9 cellular contexts compared by ENCODE assay signal in genomic region chr12:26318661-26319068, GRCh38.
DNase-seq lines count a peak whose midpoint lies in the region; ATAC-seq and TF ChIP-seq lines count a peak whose summit lies in the region.
"Had no signal": no experiment of that assay in that cellular context is flagged by ENCODE, and none has a peak within 500 bp of the region (broad histone marks: within the 10 kb centered on the region; RNA-seq: fewer than 3 reads in every experiment).

No MANE protein-coding gene starts in this region.

- in situ Hi-C loops in transverse colon (cut with MboI; ENCODE audit: low pct_ligation_motif_present in 1 of 4, low pct_unique_long_range_greater_than_20kb in 1 of 4, low sequenced_read_pairs in 3 of 4): no loop called here

- TF ChIP-seq EP300 in transverse colon (IDR thresholded peaks at IDR 0.05; ENCODE audit: low read depth): no peak

- H3K4me1 ChIP-seq in SJCRH30 (peaks cover 18% of the 10 kb centered on the region), transverse colon (peaks cover 0 to 4% (median 0%) of the 10 kb centered on the region in 4 donors)

- H3K27me3 Mint-ChIP-seq in activated CD8-positive, alpha-beta T cell treated with anti-CD3 and anti-CD28 coated beads for 36 hours: peaks cover 4% of the 10 kb centered on the region
- peaks cover 7% of the 10 kb centered on the region for H3K27me3 Mint-ChIP-seq in activated CD8-positive, alpha-beta T cell treated with anti-CD3 and anti-CD28 coated beads, Interleukin-2, amount 10 ng/mL, durations not matched to agents 7 days and 5 days (ENCODE audit: low read depth)
- peaks cover 21% of the 10 kb centered on the region for H3K27me3 Mint-ChIP-seq in activated T-helper 2 cell treated with anti-CD3 and anti-CD28 coated beads, Interferon-gamma antibody, Interleukin-2, Interleukin-4, amounts not matched to agents 10 μg/mL and 5 μg/mL and 100 μg/mL, durations not matched to agents 14 hours and 24 hours and 36 hours (ENCODE audit: low read depth)

- intact Hi-C loops in activated CD8-positive, alpha-beta T cell treated with anti-CD3 and anti-CD28 coated beads for 36 hours (cut with micrococcal nuclease): no loop called here
- intact Hi-C loops in left cardiac atrium (cut with DNase I) (no loop called here), transverse colon (cut with DNase I; ENCODE audit: low total_unique reads) (no loop called here)
- intact Hi-C loops in activated T-helper 2 cell treated with anti-CD3 and anti-CD28 coated beads, Interferon-gamma antibody, Interleukin-2, Interleukin-4, amounts not matched to agents 10 μg/mL and 5 μg/mL and 100 μg/mL, durations not matched to agents 14 hours and 24 hours and 36 hours (cut with micrococcal nuclease): loop anchor here (1.0 kb wide), 1 partner anchor 44 kb away; no protein-coding TSS in a partner anchor

- H3K4me3 Mint-ChIP-seq in activated CD8-positive, alpha-beta T cell treated with anti-CD3 and anti-CD28 coated beads for 36 hours: no peak overlapping the region
- no peak overlapping the region for H3K4me3 Mint-ChIP-seq in activated CD8-positive, alpha-beta T cell treated with anti-CD3 and anti-CD28 coated beads, Interleukin-2, amount 10 ng/mL, durations not matched to agents 7 days and 5 days
- H3K4me3 Mint-ChIP-seq in activated T-helper 2 cell treated with anti-CD3 and anti-CD28 coated beads, Interferon-gamma antibody, Interleukin-2, Interleukin-4, amounts not matched to agents 10 μg/mL and 5 μg/mL and 100 μg/mL, durations not matched to agents 14 hours and 24 hours and 36 hours (ENCODE audit: low read depth): no peak overlapping the region
- H3K4me3 Mint-ChIP-seq: activated naive CD4-positive, alpha-beta T cell treated with anti-CD3 and anti-CD28 coated beads, Interleukin-2, amount 50 U/mL, for 24 hours had no signal

- TF ChIP-seq POLR2A in transverse colon (IDR thresholded peaks at IDR 0.05): no peak

- H3K27ac ChIP-seq in SJCRH30 (peak overlapping the region; percentile 31; the same call in 1 of the 2 replicates), transverse colon (peak overlapping the region in 1 of 4 donors; percentile 4)

- ATAC-seq in activated CD8-positive, alpha-beta T cell treated with anti-CD3 and anti-CD28 coated beads for 36 hours: peak; percentile 30
- ATAC-seq in activated CD8-positive, alpha-beta T cell treated with anti-CD3 and anti-CD28 coated beads, Interleukin-2, amount 10 ng/mL, durations not matched to agents 7 days and 5 days: no peak
- peak; percentile 96 for ATAC-seq in HG02943 (IDR thresholded peaks at IDR 0.05; ENCODE audit: low read depth, unreplicated experiment)
- ATAC-seq in left cardiac atrium: peak; percentile 92 to 95

- no peaks in the 10 kb centered on the region for H3K27me3 ChIP-seq in SJCRH30
- no peaks in the 10 kb centered on the region for H3K27me3 ChIP-seq in transverse colon

- H3K36me3 ChIP-seq in SJCRH30: no peaks in the 10 kb centered on the region
- H3K36me3 ChIP-seq in transverse colon: no peaks in the 10 kb centered on the region

- no peaks in the 10 kb centered on the region; the same call in 1 of the 2 replicates for H3K9me3 ChIP-seq in SJCRH30 (replicated peaks)
- H3K9me3 ChIP-seq in transverse colon: peaks cover 0 to 5% of the 10 kb centered on the region in 2 donors

- peak; percentile 17 for DNase-seq in activated CD8-positive, alpha-beta T cell treated with anti-CD3 and anti-CD28 coated beads for 36 hours
- no peak for DNase-seq in activated CD8-positive, alpha-beta T cell treated with anti-CD3 and anti-CD28 coated beads, Interleukin-2, amount 10 ng/mL, durations not matched to agents 7 days and 5 days
- DNase-seq in SJCRH30 (peak; percentile 73 to 76), left cardiac atrium (peak; percentile 40), transverse colon (peak; percentile 37), NCI-H1417 treated with DMSO at 0.1 percent for 48 hours (lab: John Stamatoyannopoulos, UW) (no peak)
- DNase-seq in activated T-helper 2 cell treated with anti-CD3 and anti-CD28 coated beads, Interferon-gamma antibody, Interleukin-2, Interleukin-4, amounts not matched to agents 10 μg/mL and 5 μg/mL and 100 μg/mL, durations not matched to agents 14 hours and 24 hours and 36 hours (ENCODE audit: low spot score): no peak

- POLR2A ChIA-PET in activated CD8-positive, alpha-beta T cell treated with anti-CD3 and anti-CD28 coated beads for 36 hours (lab: Charles Lee): no interaction called here
- POLR2A ChIA-PET in activated CD8-positive, alpha-beta T cell treated with anti-CD3 and anti-CD28 coated beads, Interleukin-2, amount 10 ng/mL, durations not matched to agents 7 days and 5 days (lab: Charles Lee): no interaction called here

- TF ChIP-seq CTCF in activated CD8-positive, alpha-beta T cell treated with anti-CD3 and anti-CD28 coated beads for 36 hours (IDR thresholded peaks at IDR 0.05): no peak
- TF ChIP-seq CTCF in transverse colon (IDR thresholded peaks at IDR 0.05): no peak

- peaks cover 2% of the 10 kb centered on the region for H3K36me3 Mint-ChIP-seq in activated CD8-positive, alpha-beta T cell treated with anti-CD3 and anti-CD28 coated beads for 36 hours (ENCODE audit: low read depth)
- no peaks in the 10 kb centered on the region for H3K36me3 Mint-ChIP-seq in activated CD8-positive, alpha-beta T cell treated with anti-CD3 and anti-CD28 coated beads, Interleukin-2, amount 10 ng/mL, durations not matched to agents 7 days and 5 days (ENCODE audit: low read depth)
- H3K36me3 Mint-ChIP-seq in activated T-helper 2 cell treated with anti-CD3 and anti-CD28 coated beads, Interferon-gamma antibody, Interleukin-2, Interleukin-4, amounts not matched to agents 10 μg/mL and 5 μg/mL and 100 μg/mL, durations not matched to agents 14 hours and 24 hours and 36 hours (ENCODE audit: low read depth): no peaks in the 10 kb centered on the region

- H3K4me1 Mint-ChIP-seq in activated CD8-positive, alpha-beta T cell treated with anti-CD3 and anti-CD28 coated beads for 36 hours (ENCODE audit: low read depth): peaks cover 7% of the 10 kb centered on the region
- H3K4me1 Mint-ChIP-seq in activated CD8-positive, alpha-beta T cell treated with anti-CD3 and anti-CD28 coated beads, Interleukin-2, amount 10 ng/mL, durations not matched to agents 7 days and 5 days (ENCODE audit: low read depth): no peaks in the 10 kb centered on the region
- H3K4me1 Mint-ChIP-seq in activated T-helper 2 cell treated with anti-CD3 and anti-CD28 coated beads, Interferon-gamma antibody, Interleukin-2, Interleukin-4, amounts not matched to agents 10 μg/mL and 5 μg/mL and 100 μg/mL, durations not matched to agents 14 hours and 24 hours and 36 hours (ENCODE audit: low read depth): peaks cover 8% of the 10 kb centered on the region
- H3K4me1 Mint-ChIP-seq: activated naive CD4-positive, alpha-beta T cell treated with anti-CD3 and anti-CD28 coated beads, Interleukin-2, amount 50 U/mL, for 24 hours had no signal

- H3K4me3 ChIP-seq in SJCRH30 (no peak overlapping the region), transverse colon (no peak overlapping the region)

- no peak overlapping the region for H3K27ac Mint-ChIP-seq in activated CD8-positive, alpha-beta T cell treated with anti-CD3 and anti-CD28 coated beads for 36 hours
- H3K27ac Mint-ChIP-seq in activated CD8-positive, alpha-beta T cell treated with anti-CD3 and anti-CD28 coated beads, Interleukin-2, amount 10 ng/mL, durations not matched to agents 7 days and 5 days: no peak overlapping the region
- no peak overlapping the region for H3K27ac Mint-ChIP-seq in activated T-helper 2 cell treated with anti-CD3 and anti-CD28 coated beads, Interferon-gamma antibody, Interleukin-2, Interleukin-4, amounts not matched to agents 10 μg/mL and 5 μg/mL and 100 μg/mL, durations not matched to agents 14 hours and 24 hours and 36 hours

- CTCF ChIA-PET in activated CD8-positive, alpha-beta T cell treated with anti-CD3 and anti-CD28 coated beads for 36 hours (lab: Charles Lee): no interaction called here
- CTCF ChIA-PET in activated CD8-positive, alpha-beta T cell treated with anti-CD3 and anti-CD28 coated beads, Interleukin-2, amount 10 ng/mL, durations not matched to agents 7 days and 5 days (lab: Charles Lee): interaction anchor here (1.1 kb wide), 1 partner anchor 24 kb away, joined by 3 read pairs; no protein-coding TSS in a partner anchor

- H3K9me3 Mint-ChIP-seq in activated CD8-positive, alpha-beta T cell treated with anti-CD3 and anti-CD28 coated beads for 36 hours: peaks cover 7% of the 10 kb centered on the region
- H3K9me3 Mint-ChIP-seq in activated CD8-positive, alpha-beta T cell treated with anti-CD3 and anti-CD28 coated beads, Interleukin-2, amount 10 ng/mL, durations not matched to agents 7 days and 5 days (ENCODE audit: insufficient read depth): peaks cover under 1% of the 10 kb centered on the region
- H3K9me3 Mint-ChIP-seq in activated T-helper 2 cell treated with anti-CD3 and anti-CD28 coated beads, Interferon-gamma antibody, Interleukin-2, Interleukin-4, amounts not matched to agents 10 μg/mL and 5 μg/mL and 100 μg/mL, durations not matched to agents 14 hours and 24 hours and 36 hours: peaks cover 4% of the 10 kb centered on the region

- WGBS in transverse colon (ENCODE audit: low coverage in 1 of 2), 2 donors: 68 to 88% methylated on average over 1 to 5 of the region's 5 CpGs

Comparison
In these comparisons a context has a peak if more than half of its experiments do, and no peak if none do; other contexts are left out.
1. DNase-seq: peak in activated CD8-positive, alpha-beta T cell treated with anti-CD3 and anti-CD28 coated beads for 36 hours (single experiment), SJCRH30 (2 of 2), left cardiac atrium (single experiment) and transverse colon (single experiment); none in activated CD8-positive, alpha-beta T cell treated with anti-CD3 and anti-CD28 coated beads, Interleukin-2, amount 10 ng/mL, durations not matched to agents 7 days and 5 days (single experiment), activated T-helper 2 cell treated with anti-CD3 and anti-CD28 coated beads, Interferon-gamma antibody, Interleukin-2, Interleukin-4, amounts not matched to agents 10 μg/mL and 5 μg/mL and 100 μg/mL, durations not matched to agents 14 hours and 24 hours and 36 hours (single experiment) and NCI-H1417 treated with DMSO at 0.1 percent for 48 hours (single experiment).